ENCODE assay signal across 1 cellular context in genomic region chr22:46362221-46362933, GRCh38.
TF ChIP-seq lines count a peak whose summit lies in the region.

No MANE protein-coding gene starts in this region.

TF ChIP-seq in HepG2, 621 proteins besides CTCF, POLR2A, EP300 and RAD21 (continued from another document and continues in another):
- TF ChIP-seq, protein P1, sequence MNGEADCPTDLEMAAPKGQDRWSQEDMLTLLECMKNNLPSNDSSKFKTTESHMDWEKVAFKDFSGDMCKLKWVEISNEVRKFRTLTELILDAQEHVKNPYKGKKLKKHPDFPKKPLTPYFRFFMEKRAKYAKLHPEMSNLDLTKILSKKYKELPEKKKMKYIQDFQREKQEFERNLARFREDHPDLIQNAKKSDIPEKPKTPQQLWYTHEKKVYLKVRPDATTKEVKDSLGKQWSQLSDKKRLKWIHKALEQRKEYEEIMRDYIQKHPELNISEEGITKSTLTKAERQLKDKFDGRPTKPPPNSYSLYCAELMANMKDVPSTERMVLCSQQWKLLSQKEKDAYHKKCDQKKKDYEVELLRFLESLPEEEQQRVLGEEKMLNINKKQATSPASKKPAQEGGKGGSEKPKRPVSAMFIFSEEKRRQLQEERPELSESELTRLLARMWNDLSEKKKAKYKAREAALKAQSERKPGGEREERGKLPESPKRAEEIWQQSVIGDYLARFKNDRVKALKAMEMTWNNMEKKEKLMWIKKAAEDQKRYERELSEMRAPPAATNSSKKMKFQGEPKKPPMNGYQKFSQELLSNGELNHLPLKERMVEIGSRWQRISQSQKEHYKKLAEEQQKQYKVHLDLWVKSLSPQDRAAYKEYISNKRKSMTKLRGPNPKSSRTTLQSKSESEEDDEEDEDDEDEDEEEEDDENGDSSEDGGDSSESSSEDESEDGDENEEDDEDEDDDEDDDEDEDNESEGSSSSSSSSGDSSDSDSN (CRISPR knock-in tag; IDR thresholded peaks at IDR 0.05) = peak; percentile 53; the same call in 1 of the 2 replicates
- no peak for TF ChIP-seq TARDBP (CRISPR knock-in tag; IDR thresholded peaks at IDR 0.05)
- TF ChIP-seq, protein P2, sequence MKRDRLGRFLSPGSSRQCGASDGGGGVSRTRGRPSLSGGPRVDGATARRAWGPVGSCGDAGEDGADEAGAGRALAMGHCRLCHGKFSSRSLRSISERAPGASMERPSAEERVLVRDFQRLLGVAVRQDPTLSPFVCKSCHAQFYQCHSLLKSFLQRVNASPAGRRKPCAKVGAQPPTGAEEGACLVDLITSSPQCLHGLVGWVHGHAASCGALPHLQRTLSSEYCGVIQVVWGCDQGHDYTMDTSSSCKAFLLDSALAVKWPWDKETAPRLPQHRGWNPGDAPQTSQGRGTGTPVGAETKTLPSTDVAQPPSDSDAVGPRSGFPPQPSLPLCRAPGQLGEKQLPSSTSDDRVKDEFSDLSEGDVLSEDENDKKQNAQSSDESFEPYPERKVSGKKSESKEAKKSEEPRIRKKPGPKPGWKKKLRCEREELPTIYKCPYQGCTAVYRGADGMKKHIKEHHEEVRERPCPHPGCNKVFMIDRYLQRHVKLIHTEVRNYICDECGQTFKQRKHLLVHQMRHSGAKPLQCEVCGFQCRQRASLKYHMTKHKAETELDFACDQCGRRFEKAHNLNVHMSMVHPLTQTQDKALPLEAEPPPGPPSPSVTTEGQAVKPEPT (CRISPR knock-in tag; IDR thresholded peaks at IDR 0.05; ENCODE audit: low read depth) = no peak
- no peak for TF ChIP-seq JUND (CRISPR knock-in tag; IDR thresholded peaks at IDR 0.05)
- TF ChIP-seq KAT2B (IDR thresholded peaks at IDR 0.05; ENCODE audit: borderline replicate concordance, low read depth, low read length) = no peak
- peak; percentile 74 for TF ChIP-seq CREB1 (IDR thresholded peaks at IDR 0.05)
- no peak; the same call in 1 of the 2 replicates for TF ChIP-seq CREB1 (CRISPR knock-in tag; IDR thresholded peaks at IDR 0.05)
- TF ChIP-seq SOX5 (CRISPR knock-in tag; IDR thresholded peaks at IDR 0.05; ENCODE audit: borderline replicate concordance) = peak; percentile 67; the same call in 1 of the 2 replicates
- TF ChIP-seq, protein P3, sequence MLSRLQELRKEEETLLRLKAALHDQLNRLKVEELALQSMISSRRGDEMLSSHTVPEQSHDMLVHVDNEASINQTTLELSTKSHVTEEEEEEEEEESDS (CRISPR knock-in tag; IDR thresholded peaks at IDR 0.05; ENCODE audit: borderline replicate concordance) = no peak
- peak; percentile 70 for TF ChIP-seq ELF3 (CRISPR knock-in tag; IDR thresholded peaks at IDR 0.05)
- TF ChIP-seq KLF16 (CRISPR knock-in tag; IDR thresholded peaks at IDR 0.05) = peak in 1 of 2 experiments; percentile 65; a peak in 2 of 4 replicates
- TF ChIP-seq ZNF839 (CRISPR knock-in tag; IDR thresholded peaks at IDR 0.05; ENCODE audit: borderline replicate concordance) = no peak
- no peak for TF ChIP-seq BRF2 (CRISPR knock-in tag; IDR thresholded peaks at IDR 0.05)
- 0 out of 2 replicates have a peak, but pooled peaks have one; percentile 21 for TF ChIP-seq NFYB (CRISPR knock-in tag; IDR thresholded peaks at IDR 0.05)
- no peak for TF ChIP-seq TBP (CRISPR knock-in tag; IDR thresholded peaks at IDR 0.05)
- no peak for TF ChIP-seq YEATS4 (CRISPR knock-in tag; IDR thresholded peaks at IDR 0.05; ENCODE audit: borderline replicate concordance)
- no peak for TF ChIP-seq SNRNP70 (IDR thresholded peaks at IDR 0.05; ENCODE audit: low read depth, low read length)
- 0 out of 2 replicates have a peak, but pooled peaks have one; percentile 16 for TF ChIP-seq MXD4 (CRISPR knock-in tag; IDR thresholded peaks at IDR 0.05)
- TF ChIP-seq RORA (CRISPR knock-in tag; IDR thresholded peaks at IDR 0.05) = no peak
- TF ChIP-seq NKX3-1 (CRISPR knock-in tag; IDR thresholded peaks at IDR 0.05) = no peak
- TF ChIP-seq ZNF75D (CRISPR knock-in tag; IDR thresholded peaks at IDR 0.05; ENCODE audit: borderline replicate concordance) = no peak
- no peak for TF ChIP-seq HNRNPUL1 (IDR thresholded peaks at IDR 0.05; ENCODE audit: low read depth, low read length)
- TF ChIP-seq, protein P4, sequence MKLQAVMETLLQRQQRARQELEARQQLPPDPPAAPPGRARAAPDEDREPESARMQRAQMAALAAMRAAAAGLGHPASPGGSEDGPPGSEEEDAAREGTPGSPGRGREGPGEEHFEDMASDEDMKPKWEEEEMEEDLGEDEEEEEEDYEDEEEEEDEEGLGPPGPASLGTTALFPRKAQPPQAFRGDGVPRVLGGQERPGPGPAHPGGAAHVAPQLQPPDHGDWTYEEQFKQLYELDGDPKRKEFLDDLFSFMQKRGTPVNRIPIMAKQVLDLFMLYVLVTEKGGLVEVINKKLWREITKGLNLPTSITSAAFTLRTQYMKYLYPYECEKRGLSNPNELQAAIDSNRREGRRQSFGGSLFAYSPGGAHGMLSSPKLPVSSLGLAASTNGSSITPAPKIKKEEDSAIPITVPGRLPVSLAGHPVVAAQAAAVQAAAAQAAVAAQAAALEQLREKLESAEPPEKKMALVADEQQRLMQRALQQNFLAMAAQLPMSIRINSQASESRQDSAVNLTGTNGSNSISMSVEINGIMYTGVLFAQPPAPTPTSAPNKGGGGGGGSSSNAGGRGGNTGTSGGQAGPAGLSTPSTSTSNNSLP (IDR thresholded peaks at IDR 0.05; ENCODE audit: low read depth, low read length) = no peak
- TF ChIP-seq GLI4 (CRISPR knock-in tag; IDR thresholded peaks at IDR 0.05; ENCODE audit: borderline replicate concordance) = no peak; the same call in 1 of the 2 replicates
- TF ChIP-seq ZKSCAN5 (CRISPR knock-in tag; IDR thresholded peaks at IDR 0.05) = no peak
- no peak for TF ChIP-seq LRRFIP1 (CRISPR knock-in tag; conservative IDR thresholded peaks at IDR 0.05)
- TF ChIP-seq ZNF256 (CRISPR knock-in tag; conservative IDR thresholded peaks at IDR 0.05) = no peak
- no peak for TF ChIP-seq ZNF496 (CRISPR knock-in tag; IDR thresholded peaks at IDR 0.05; ENCODE audit: insufficient replicate concordance)
- TF ChIP-seq RARG (CRISPR knock-in tag; IDR thresholded peaks at IDR 0.05; ENCODE audit: low read depth) = no peak
- TF ChIP-seq, protein P5, sequence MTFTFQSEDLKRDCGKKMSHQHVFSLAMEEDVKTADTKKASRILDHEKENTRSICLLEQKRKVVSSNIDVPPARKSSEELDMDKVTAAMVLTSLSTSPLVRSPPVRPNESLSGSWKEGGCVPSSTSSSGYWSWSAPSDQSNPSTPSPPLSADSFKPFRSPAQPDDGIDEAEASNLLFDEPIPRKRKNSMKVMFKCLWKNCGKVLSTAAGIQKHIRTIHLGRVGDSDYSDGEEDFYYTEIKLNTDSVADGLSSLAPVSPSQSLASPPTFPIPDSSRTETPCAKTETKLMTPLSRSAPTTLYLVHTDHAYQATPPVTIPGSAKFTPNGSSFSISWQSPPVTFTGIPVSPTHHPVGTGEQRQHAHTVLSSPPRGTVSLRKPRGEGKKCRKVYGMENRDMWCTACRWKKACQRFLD (CRISPR knock-in tag; IDR thresholded peaks at IDR 0.05; ENCODE audit: borderline replicate concordance) = no peak
- peak; percentile 71; the same call in 1 of the 2 replicates for TF ChIP-seq KDM2A (CRISPR knock-in tag; IDR thresholded peaks at IDR 0.05; ENCODE audit: borderline replicate concordance, low read depth)
- no peak for TF ChIP-seq HDAC6 (IDR thresholded peaks at IDR 0.05; ENCODE audit: low read depth, low read length)
- TF ChIP-seq ZFX (CRISPR knock-in tag; IDR thresholded peaks at IDR 0.05; ENCODE audit: low read depth) = peak; percentile 55
- no peak for TF ChIP-seq NR2F2 (IDR thresholded peaks at IDR 0.05; ENCODE audit: borderline replicate concordance, low read depth)
- TF ChIP-seq, protein P6, sequence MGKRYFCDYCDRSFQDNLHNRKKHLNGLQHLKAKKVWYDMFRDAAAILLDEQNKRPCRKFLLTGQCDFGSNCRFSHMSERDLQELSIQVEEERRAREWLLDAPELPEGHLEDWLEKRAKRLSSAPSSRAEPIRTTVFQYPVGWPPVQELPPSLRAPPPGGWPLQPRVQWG (CRISPR knock-in tag; IDR thresholded peaks at IDR 0.05; ENCODE audit: borderline replicate concordance, low read depth) = no peak
- no peak for TF ChIP-seq ZNF142 (CRISPR knock-in tag; IDR thresholded peaks at IDR 0.05)
- TF ChIP-seq ZNF652 (CRISPR knock-in tag; IDR thresholded peaks at IDR 0.05; ENCODE audit: borderline replicate concordance, low read depth) = no peak
- no peak for TF ChIP-seq ZSCAN30 (CRISPR knock-in tag; IDR thresholded peaks at IDR 0.05)
- TF ChIP-seq DBP (CRISPR knock-in tag; IDR thresholded peaks at IDR 0.05; ENCODE audit: not compliant biosample characterization) = no peak
- TF ChIP-seq HNRNPH1 (optimal IDR thresholded peaks at IDR 0.05; ENCODE audit: low read depth, low read length) = no peak
- TF ChIP-seq SETDB1 (CRISPR knock-in tag; IDR thresholded peaks at IDR 0.05; ENCODE audit: borderline replicate concordance) = no peak
- no peak for TF ChIP-seq PHF8 (CRISPR knock-in tag; IDR thresholded peaks at IDR 0.05)
- TF ChIP-seq NFYC (CRISPR knock-in tag; IDR thresholded peaks at IDR 0.05) = 0 out of 2 replicates have a peak, but pooled peaks have one; percentile 13
- TF ChIP-seq MBNL3 (CRISPR knock-in tag; conservative IDR thresholded peaks at IDR 0.05) = no peak
- TF ChIP-seq ZNF260 (CRISPR knock-in tag; IDR thresholded peaks at IDR 0.05; ENCODE audit: borderline replicate concordance, low read depth) = no peak
- peak; percentile 57 for TF ChIP-seq FOSL2 (CRISPR knock-in tag; IDR thresholded peaks at IDR 0.05)
- no peak for TF ChIP-seq EZH2 (conservative IDR thresholded peaks at IDR 0.05; ENCODE audit: low read depth, low read length)
- TF ChIP-seq, protein P7, sequence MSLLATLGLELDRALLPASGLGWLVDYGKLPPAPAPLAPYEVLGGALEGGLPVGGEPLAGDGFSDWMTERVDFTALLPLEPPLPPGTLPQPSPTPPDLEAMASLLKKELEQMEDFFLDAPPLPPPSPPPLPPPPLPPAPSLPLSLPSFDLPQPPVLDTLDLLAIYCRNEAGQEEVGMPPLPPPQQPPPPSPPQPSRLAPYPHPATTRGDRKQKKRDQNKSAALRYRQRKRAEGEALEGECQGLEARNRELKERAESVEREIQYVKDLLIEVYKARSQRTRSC (CRISPR knock-in tag; IDR thresholded peaks at IDR 0.05; ENCODE audit: low read depth) = no peak
